ENCODE assay signal across 24 cellular contexts in genomic region chr20:52295556-52295955, GRCh38.
A peak's percentile ranks its signal among the peaks of the same experiment; 100 is the strongest.
DNase-seq lines count a peak whose midpoint lies in the region; ATAC-seq, FAIRE-seq and TF ChIP-seq lines count a peak whose summit lies in the region.
"Had no signal": no experiment of that assay in that cellular context is flagged by ENCODE, and none has a peak within 500 bp of the region (broad histone marks: within the 10 kb centered on the region; RNA-seq: fewer than 3 reads in every experiment).

No MANE protein-coding gene starts in this region.

- TF ChIP-seq CTCF in RWPE2 (IDR thresholded peaks at IDR 0.05; ENCODE audit: poor library complexity, severe bottlenecking) (no peak), endodermal cell (conservative IDR thresholded peaks at IDR 0.05) (no peak)

- H3K4me1 Mint-ChIP-seq in endodermal cell = no peaks in the 10 kb centered on the region
- peaks cover 0 to 3% of the 10 kb centered on the region in 2 donors for H3K4me1 Mint-ChIP-seq in effector memory CD8-positive, alpha-beta T cell (ENCODE audit: low read depth in 2 of 2)
- H3K4me1 Mint-ChIP-seq: CD4-positive, alpha-beta memory T cell had no signal

- no peak overlapping the region for H3K4me3 Mint-ChIP-seq in endodermal cell
- no peak overlapping the region for H3K4me3 Mint-ChIP-seq in effector memory CD8-positive, alpha-beta T cell
- H3K4me3 Mint-ChIP-seq: CD4-positive, alpha-beta memory T cell had no signal

- no peaks in the 10 kb centered on the region for H3K9me3 Mint-ChIP-seq in endodermal cell
- H3K9me3 Mint-ChIP-seq in effector memory CD8-positive, alpha-beta T cell = no peaks in the 10 kb centered on the region

- FAIRE-seq in HTR-8/SVneo (lab: Jason Lieb, UNC) = peak; percentile 81
- FAIRE-seq: GM12891, K562 had no signal

- no peak overlapping the region for H3K27ac ChIP-seq in RWPE2 (ENCODE audit: poor library complexity, severe bottlenecking)
- no peak overlapping the region for H3K27ac ChIP-seq in endodermal cell (ENCODE audit: low read depth, low read length)
- H3K27ac ChIP-seq: BLaER1 treated with 17β-estradiol and CSF1 and Interleukin-3, amounts not matched to agents 10 nM and 100 nM; RWPE1 had no signal

- no peak overlapping the region for H3K27ac Mint-ChIP-seq in endodermal cell
- no peak overlapping the region for H3K27ac Mint-ChIP-seq in effector memory CD8-positive, alpha-beta T cell
- H3K27ac Mint-ChIP-seq: CD4-positive, alpha-beta memory T cell had no signal

- H3K9ac ChIP-seq in endodermal cell (ENCODE audit: extremely low read depth, low read length, poor library complexity, severe bottlenecking) = no peak overlapping the region
- H3K9ac ChIP-seq: BLaER1 treated with 17β-estradiol and CSF1 and Interleukin-3, amounts not matched to agents 10 nM and 100 nM had no signal

- H3K4me1 ChIP-seq in RWPE2 (ENCODE audit: insufficient read depth, poor library complexity, severe bottlenecking) = no peaks in the 10 kb centered on the region
- H3K4me1 ChIP-seq in endodermal cell (ENCODE audit: control insufficient read depth, insufficient read depth, low read length) = no peaks in the 10 kb centered on the region
- H3K4me1 ChIP-seq: Caco-2 had no signal

- peak; percentile 87 for ATAC-seq in RWPE2 (ENCODE audit: low read depth)
- peak; percentile 15 for ATAC-seq in esophagus mucosa
- no peak for ATAC-seq in effector memory CD8-positive, alpha-beta T cell (replicated peaks)
- no peak for ATAC-seq in HG02970 (IDR thresholded peaks at IDR 0.05; ENCODE audit: low FRiP score, unreplicated experiment)
- ATAC-seq: K562, SK-N-SH treated with all-trans-retinoic acid at 6 μM for 48 hours had no signal

- 90 to 99% methylated on average over 7 of the region's 7 CpGs for whole genome bisulfite sequencing in endodermal cell (ENCODE audit: insufficient coverage in 1 of 2, insufficient read length in 1 of 2), 2 experiments

- H3K27me3 Mint-ChIP-seq in endodermal cell (ENCODE audit: insufficient read depth) = no peaks in the 10 kb centered on the region
- H3K27me3 Mint-ChIP-seq in effector memory CD8-positive, alpha-beta T cell = peaks cover 26 to 43% of the 10 kb centered on the region in 2 donors
- H3K27me3 Mint-ChIP-seq: CD4-positive, alpha-beta memory T cell had no signal

- DNase-seq in HTR-8/SVneo (ENCODE audit: insufficient read length, low spot score) (no peak), RWPE2 (ENCODE audit: low spot score) (no peak), endodermal cell (no peak), DMS79 (lab: John Stamatoyannopoulos, UW) (no peak)
- no peak for DNase-seq in effector memory CD8-positive, alpha-beta T cell
- DNase-seq: ACHN; Caco-2; CD4-positive, alpha-beta memory T cell; DMS 273 treated with DMSO at 0.1 percent for 48 hours; DND-41; MM.1S; NCI-H1048; NCI-H1436; NCI-H187 treated with DMSO at 0.1 percent for 48 hours; NCI-H2107; NCI-H446 treated with DMSO at 0.1 percent for 48 hours; SIG-M5 had no signal

- H3K4me3 ChIP-seq in RWPE2 (ENCODE audit: severe bottlenecking) = no peak overlapping the region
- H3K4me3 ChIP-seq in endodermal cell (ENCODE audit: low read length) = no peak overlapping the region
- H3K4me3 ChIP-seq: BLaER1 treated with 17β-estradiol and CSF1 and Interleukin-3, amounts not matched to agents 10 nM and 100 nM; K562 had no signal

- H3K36me3 ChIP-seq in RWPE2 (ENCODE audit: low read depth) (no peaks in the 10 kb centered on the region), endodermal cell (ENCODE audit: control insufficient read depth, insufficient read depth, low read length) (no peaks in the 10 kb centered on the region)
- H3K36me3 ChIP-seq: BLaER1 treated with 17β-estradiol and CSF1 and Interleukin-3, amounts not matched to agents 10 nM and 100 nM had no signal

- H3K9me3 ChIP-seq in RWPE2 (ENCODE audit: severe bottlenecking) (no peaks in the 10 kb centered on the region), endodermal cell (ENCODE audit: control insufficient read depth, low read length) (no peaks in the 10 kb centered on the region)
- H3K9me3 ChIP-seq: Caco-2 had no signal

- no peaks in the 10 kb centered on the region for H3K36me3 Mint-ChIP-seq in endodermal cell (ENCODE audit: low read depth)
- peaks cover 3% of the 10 kb centered on the region for H3K36me3 Mint-ChIP-seq in effector memory CD8-positive, alpha-beta T cell (ENCODE audit: insufficient read depth)

- no peaks in the 10 kb centered on the region for H3K27me3 ChIP-seq in RWPE2 (ENCODE audit: insufficient read depth, poor library complexity, severe bottlenecking)
- H3K27me3 ChIP-seq in endodermal cell (ENCODE audit: control insufficient read depth, insufficient read depth, low read length, poor library complexity, severe bottlenecking) = no peaks in the 10 kb centered on the region
- H3K27me3 ChIP-seq: BLaER1 treated with 17β-estradiol and CSF1 and Interleukin-3, amounts not matched to agents 10 nM and 100 nM had no signal

Comparison
In these comparisons a context has a peak if more than half of its experiments do, and no peak if none do; other contexts are left out.
1. ATAC-seq: peak in RWPE2 (single experiment) and esophagus mucosa (single experiment); none in effector memory CD8-positive, alpha-beta T cell (single experiment) and HG02970 (single experiment).